8 cellular contexts compared by ENCODE assay signal in genomic region chr12:94644141-94644575, GRCh38. TPM values are rescaled to one million over a fixed set of nuclear protein-coding genes. Genes with fewer than 3 reads are reported as not detected.
DNase-seq lines count a peak whose midpoint lies in the region; ATAC-seq and TF ChIP-seq lines count a peak whose summit lies in the region.

No MANE protein-coding gene starts in this region.

- H3K9me3 ChIP-seq in mammary epithelial cell (replicated peaks; ENCODE audit: insufficient read depth, low read length) = no peaks in the 10 kb centered on the region

- H3K36me3 ChIP-seq in mammary epithelial cell (ENCODE audit: insufficient read depth, low read length) = no peaks in the 10 kb centered on the region

- intact Hi-C loops in mammary epithelial cell (cut with micrococcal nuclease) = loop anchor here (1.0 to 10.0 kb wide), 3 partner anchors 22 to 341 kb away; no protein-coding TSS in a partner anchor

- CTCF ChIA-PET in mammary epithelial cell (lab: Charles Lee; ENCODE audit: low non-redundant PET) = interaction anchor here (0.8 kb wide), 1 partner anchor 22 kb away, joined by 5 read pairs; no protein-coding TSS in a partner anchor

- WGBS in mammary epithelial cell (ENCODE audit: low coverage, missing lambda C conversion rate) = 45% methylated on average over 6 of the region's 9 CpGs

- peak overlapping the region; percentile 76 for H3K27ac ChIP-seq in mammary epithelial cell (ENCODE audit: insufficient read depth, low read depth, low read length)

- TF ChIP-seq CTCF in mammary epithelial cell (conservative IDR thresholded peaks at IDR 0.05 in 1 of 2, IDR thresholded peaks at IDR 0.05 in 1 of 2; ENCODE audit: extremely low read depth in 1 of 2, insufficient read depth in 1 of 2, low read depth in 1 of 2, low read length in 2 of 2) = no peak

- peaks cover 44% of the 10 kb centered on the region for H3K79me2 ChIP-seq in mammary epithelial cell (ENCODE audit: insufficient read depth, low read length)

- peak overlapping the region; percentile 53 for H3K9ac ChIP-seq in mammary epithelial cell (ENCODE audit: insufficient read depth, low read length)

- H3K4me2 ChIP-seq in mammary epithelial cell (ENCODE audit: insufficient read depth, low read depth, low read length) = peak overlapping the region; percentile 34

- H3K27ac Mint-ChIP-seq in IgD-negative memory B cell (peak overlapping the region in 1 of 3 donors; percentile 60), naive B cell (peak overlapping the region in 2 of 6 donors; percentile 1 to 57)

- peaks cover 3% of the 10 kb centered on the region for H3K27me3 Mint-ChIP-seq in IgD-negative memory B cell
- peaks cover 0 to 9% (median 7%) of the 10 kb centered on the region in 3 donors for H3K27me3 Mint-ChIP-seq in naive B cell

- dilution Hi-C loops in mammary epithelial cell (cut with HindIII; ENCODE audit: low sequenced_read_pairs) = no loop called here

- H3K27me3 ChIP-seq in mammary epithelial cell (ENCODE audit: insufficient read depth, low read length) = no peaks in the 10 kb centered on the region

- in situ Hi-C loops in mammary epithelial cell (cut with MboI; ENCODE audit: low sequenced_read_pairs in 2 of 2) (no loop called here), G401 (cut with HindIII; ENCODE audit: low sequenced_read_pairs) (no loop called here)

- peaks cover 56% of the 10 kb centered on the region for H3K4me1 ChIP-seq in mammary epithelial cell (ENCODE audit: insufficient read depth, low read length)

- ATAC-seq in GM19463 (IDR thresholded peaks at IDR 0.05; ENCODE audit: unreplicated experiment) (peak; percentile 37), naive B cell (ENCODE audit: low read depth in 2 of 2) (peak; percentile 71 to 80), HG03159 (IDR thresholded peaks at IDR 0.05; ENCODE audit: unreplicated experiment) (no peak), GM21360 (IDR thresholded peaks at IDR 0.05; ENCODE audit: unreplicated experiment) (no peak)

- DNase-seq in mammary epithelial cell (peak; percentile 91), naive B cell (peak; percentile 23), G401 (ENCODE audit: low spot score) (no peak), NCI-H526 (lab: John Stamatoyannopoulos, UW) (no peak)

- H3K4me3 ChIP-seq in mammary epithelial cell (replicated peaks in 1 of 3; ENCODE audit: insufficient read depth in 1 of 3, low read depth in 2 of 3, low read length in 3 of 3) = no peak overlapping the region

- no peaks in the 10 kb centered on the region for H4K20me1 ChIP-seq in mammary epithelial cell (ENCODE audit: insufficient read depth, low read length)

- BruUV-seq in mammary epithelial cell (replicated peaks; lab: Mats Ljungman, UMichigan) = no TSS peak

- no peak overlapping the region for H2AFZ ChIP-seq in mammary epithelial cell (ENCODE audit: low read depth, low read length)

- H3K4me3 Mint-ChIP-seq in IgD-negative memory B cell (peak overlapping the region; percentile 13 to 90 (median 56)), naive B cell (peak overlapping the region; percentile 15 to 85 (median 63))

- H3K9me3 Mint-ChIP-seq in IgD-negative memory B cell (no peaks in the 10 kb centered on the region), naive B cell (no peaks in the 10 kb centered on the region)

- H3K36me3 Mint-ChIP-seq in IgD-negative memory B cell (peaks cover 4% of the 10 kb centered on the region), naive B cell (no peaks in the 10 kb centered on the region)

- peaks cover 22 to 39% (median 33%) of the 10 kb centered on the region in 3 donors for H3K4me1 Mint-ChIP-seq in IgD-negative memory B cell
- peaks cover 19 to 32% (median 19%) of the 10 kb centered on the region in 3 donors for H3K4me1 Mint-ChIP-seq in naive B cell

RNA-seq across cellular contexts. Expression of gene TMCC3, which starts 6.2 kb away (rescaled TPM):
- polyA plus RNA-seq in IgD-negative memory B cell = 15.2 TPM
- 10 to 100 TPM in 1 of 2 donors, 1 to 10 TPM in 1; 1.3 to 22.7 TPM for total RNA-seq in mammary epithelial cell
- polyA plus RNA-seq in mammary epithelial cell = 9.3 TPM
- 10.5 TPM for polyA minus RNA-seq in mammary epithelial cell
- 10 to 100 TPM in 4 of 6 donors, 1 to 10 TPM in 2; 8.4 to 21.7 (median 13.5) TPM for polyA plus RNA-seq in naive B cell (ENCODE audit: low read depth in 6 of 6)
- total RNA-seq in G401 (2014; rRNA removed; shearing (Covaris generic)) = 4.4 and 6.5 TPM in 2 replicates

Comparison
In these comparisons a context has a peak if more than half of its experiments do, and no peak if none do; other contexts are left out.
1. ATAC-seq: peak in GM19463 (single experiment) and naive B cell (2 of 2); none in HG03159 (single experiment) and GM21360 (single experiment).
2. DNase-seq: peak in mammary epithelial cell (single experiment) and naive B cell (single experiment); none in G401 (single experiment) and NCI-H526 (0 of 2).